Comparison of ENCODE assay signal across 8 cellular contexts in genomic region chr1:43649131-43649477, GRCh38. TPM values are rescaled to one million over a fixed set of nuclear protein-coding genes. Genes with fewer than 3 reads are reported as not detected.
A peak's percentile ranks its signal among the peaks of the same experiment; 100 is the strongest.
DNase-seq lines count a peak whose midpoint lies in the region; FAIRE-seq and TF ChIP-seq lines count a peak whose summit lies in the region.
"Not testable (repeated sequence)": the region's sequence is repeated elsewhere in the genome, so short reads cannot be mapped to it uniquely, and the experiment has no call there.

No MANE protein-coding gene starts in this region.

- not testable (repeated sequence) for H3K36me3 ChIP-seq in BE2C; HUES6 (ENCODE audit: control insufficient read depth, insufficient read depth, low read length); astrocyte (ENCODE audit: insufficient read depth, low read length); neural progenitor cell; stomach smooth muscle (ENCODE audit: control insufficient read depth in 2 of 2, insufficient read depth in 2 of 2, low read length in 2 of 2)
- H3K36me3 ChIP-seq in kidney (ENCODE audit: control insufficient read depth in 1 of 2, insufficient read depth in 2 of 2, low read length in 2 of 2): peaks cover 6 to 10% of the 10 kb centered on the region in 2 donors

- not testable (repeated sequence) for TF ChIP-seq CTCF in BE2C (IDR thresholded peaks at IDR 0.05; ENCODE audit: low read depth, low read length); astrocyte (IDR thresholded peaks at IDR 0.05; ENCODE audit: insufficient read depth, low read depth, low read length); kidney (IDR thresholded peaks at IDR 0.05; ENCODE audit: borderline replicate concordance, extremely low read depth, insufficient read depth); neural progenitor cell (IDR thresholded peaks at IDR 0.05)

- H3K27me3 ChIP-seq in BE2C; HUES6 (ENCODE audit: control insufficient read depth, insufficient read depth, low read length); astrocyte (ENCODE audit: insufficient read depth, low read length); neural progenitor cell; stomach smooth muscle (ENCODE audit: control insufficient read depth in 1 of 2, insufficient read depth in 2 of 2, low read length in 2 of 2): not testable (repeated sequence)

- H3K36me3 Mint-ChIP-seq in T-helper 2 cell treated with Interferon-gamma antibody and Interleukin-4, amounts not matched to agents 5 μg/mL and 100 μg/mL, for 36 hours (ENCODE audit: low read depth): peaks cover 14% of the 10 kb centered on the region
- not testable (repeated sequence) for H3K36me3 Mint-ChIP-seq in astrocyte (ENCODE audit: low read depth, unreplicated experiment); neural progenitor cell

- H3F3A ChIP-seq in neural progenitor cell (ENCODE audit: low read depth): peaks cover 10% of the 10 kb centered on the region

- H3K9me3 Mint-ChIP-seq in T-helper 2 cell treated with Interferon-gamma antibody and Interleukin-4, amounts not matched to agents 5 μg/mL and 100 μg/mL, for 36 hours; astrocyte (ENCODE audit: unreplicated experiment); neural progenitor cell: not testable (repeated sequence)

- not testable (repeated sequence) for H3K27ac ChIP-seq in HUES6 (ENCODE audit: low read depth, low read length)
- H3K27ac ChIP-seq in astrocyte (ENCODE audit: low read depth, low read length) (peak overlapping the region; percentile 93), epithelial cell of prostate (peak overlapping the region; percentile 91), kidney (ENCODE audit: low read depth in 2 of 2, low read length in 2 of 2) (peak overlapping the region; percentile 90 to 99), neural progenitor cell (peak overlapping the region; percentile 7), stomach smooth muscle (ENCODE audit: low read length) (peak overlapping the region; percentile 90)

- intact Hi-C loops in kidney (cut with DNase I): not testable (repeated sequence)

- H4K20me1 ChIP-seq in astrocyte (ENCODE audit: insufficient read depth, low read length) (peaks cover 33% of the 10 kb centered on the region), neural progenitor cell (ENCODE audit: low read depth) (peaks cover 32% of the 10 kb centered on the region)

- not testable (repeated sequence) for H3K27me3 Mint-ChIP-seq in T-helper 2 cell treated with Interferon-gamma antibody and Interleukin-4, amounts not matched to agents 5 μg/mL and 100 μg/mL, for 36 hours (ENCODE audit: low read depth); astrocyte (ENCODE audit: low read depth, unreplicated experiment); neural progenitor cell (ENCODE audit: insufficient read depth, low read depth)

- H3K27ac Mint-ChIP-seq in T-helper 2 cell treated with Interferon-gamma antibody and Interleukin-4, amounts not matched to agents 5 μg/mL and 100 μg/mL, for 36 hours: peak overlapping the region; percentile 96
- H3K27ac Mint-ChIP-seq in astrocyte (ENCODE audit: unreplicated experiment) (peak overlapping the region; percentile 98), neural progenitor cell (peak overlapping the region; percentile 100)

- FAIRE-seq in astrocyte (lab: Jason Lieb, UNC); kidney (lab: Jason Lieb, UNC): not testable (repeated sequence)

- H3K4me3 ChIP-seq in BE2C (ENCODE audit: low read depth, low read length) (peak overlapping the region; percentile 94), HUES6 (ENCODE audit: low read depth, low read length) (peak overlapping the region; percentile 96), astrocyte (ENCODE audit: insufficient read depth, low read depth, low read length) (peak overlapping the region; percentile 97), kidney (ENCODE audit: low read length in 2 of 2) (peak overlapping the region; percentile 93 to 98), neural progenitor cell (peak overlapping the region; percentile 67), stomach smooth muscle (ENCODE audit: low read length in 2 of 2) (peak overlapping the region; percentile 65 to 97)

- not testable (repeated sequence) for DNase-seq in BE2C; T-helper 2 cell treated with Interferon-gamma antibody and Interleukin-4, amounts not matched to agents 5 μg/mL and 100 μg/mL, for 36 hours (ENCODE audit: low spot score); astrocyte (ENCODE audit: low read depth); epithelial cell of prostate (ENCODE audit: low read depth, low spot score); kidney; neural progenitor cell (ENCODE audit: low spot score)

- peaks cover 24% of the 10 kb centered on the region for H3K4me1 Mint-ChIP-seq in T-helper 2 cell treated with Interferon-gamma antibody and Interleukin-4, amounts not matched to agents 5 μg/mL and 100 μg/mL, for 36 hours (ENCODE audit: low read depth)
- peaks cover 20% of the 10 kb centered on the region for H3K4me1 Mint-ChIP-seq in astrocyte (ENCODE audit: low read depth, unreplicated experiment)
- H3K4me1 Mint-ChIP-seq in neural progenitor cell: peaks cover 24% of the 10 kb centered on the region

- not testable (repeated sequence) for H3K9me3 ChIP-seq in BE2C; HUES6 (ENCODE audit: control insufficient read depth, insufficient read depth, low read depth, low read length); astrocyte (ENCODE audit: insufficient read depth, low read depth, low read length); kidney (ENCODE audit: control insufficient read depth in 1 of 2, low read length in 2 of 2); neural progenitor cell (ENCODE audit: low read depth); stomach smooth muscle (ENCODE audit: control insufficient read depth in 2 of 2, low read length in 2 of 2)

- peak overlapping the region; percentile 99 for H3K4me3 Mint-ChIP-seq in T-helper 2 cell treated with Interferon-gamma antibody and Interleukin-4, amounts not matched to agents 5 μg/mL and 100 μg/mL, for 36 hours
- H3K4me3 Mint-ChIP-seq in astrocyte (ENCODE audit: unreplicated experiment) (peak overlapping the region; percentile 100), neural progenitor cell (peak overlapping the region; percentile 100)

- H3K4me2 ChIP-seq in astrocyte (ENCODE audit: low read length) (peak overlapping the region; percentile 95), neural progenitor cell (peak overlapping the region; percentile 85)

- H3K9ac ChIP-seq in HUES6 (ENCODE audit: low read length) (peak overlapping the region; percentile 72), astrocyte (ENCODE audit: low read length) (peak overlapping the region; percentile 88), kidney (ENCODE audit: low read length in 2 of 2) (peak overlapping the region; percentile 63 to 88), stomach smooth muscle (ENCODE audit: low read length in 2 of 2) (peak overlapping the region; percentile 90 to 94)
- not testable (repeated sequence) for H3K9ac ChIP-seq in neural progenitor cell

- H3K79me2 ChIP-seq in astrocyte (ENCODE audit: insufficient read depth, low read length) (peaks cover 37% of the 10 kb centered on the region), neural progenitor cell (ENCODE audit: low read depth) (peaks cover 38% of the 10 kb centered on the region)

- H3K4me1 ChIP-seq in BE2C; kidney (ENCODE audit: control insufficient read depth in 1 of 2, insufficient read depth in 1 of 2, low read depth in 1 of 2, low read length in 2 of 2): not testable (repeated sequence)
- peaks cover 24% of the 10 kb centered on the region for H3K4me1 ChIP-seq in HUES6 (ENCODE audit: control insufficient read depth, insufficient read depth, low read length)
- peaks cover 18% of the 10 kb centered on the region for H3K4me1 ChIP-seq in astrocyte (ENCODE audit: insufficient read depth, low read length)
- peaks cover 15% of the 10 kb centered on the region for H3K4me1 ChIP-seq in neural progenitor cell
- peaks cover 18% of the 10 kb centered on the region for H3K4me1 ChIP-seq in stomach smooth muscle (ENCODE audit: control insufficient read depth, insufficient read depth, low read length)

- H2AFZ ChIP-seq in astrocyte (ENCODE audit: low read depth, low read length): peak overlapping the region; percentile 76
- peak overlapping the region; percentile 57 for H2AFZ ChIP-seq in neural progenitor cell (replicated peaks)

RNA-seq across cellular contexts. Expression of gene KDM4A, which starts 0.8 kb away (rescaled TPM):
- polyA plus RNA-seq in BE2C (2012; ENCODE audit: insufficient read depth, insufficient read length, low read depth): 16.0 TPM
- total RNA-seq in astrocyte (93.5 and 97.5 TPM in 2 replicates), kidney (35.2 TPM), neural progenitor cell (ENCODE audit: low replicate concordance) (58.6 and 64.7 TPM in 2 replicates)
- polyA plus RNA-seq in kidney (ENCODE audit: insufficient read depth, low read depth, low replicate concordance): 11.3 TPM

RNA-seq across cellular contexts. Expression of gene ST3GAL3, which starts 58.2 kb away (rescaled TPM):
- 16.9 TPM for polyA plus RNA-seq in BE2C (2012; ENCODE audit: insufficient read depth, insufficient read length, low read depth)
- total RNA-seq in astrocyte (11.4 and 13.9 TPM in 2 replicates), kidney (21.3 TPM), neural progenitor cell (ENCODE audit: low replicate concordance) (13.6 and 29.7 TPM in 2 replicates)
- polyA plus RNA-seq in kidney (ENCODE audit: insufficient read depth, low read depth, low replicate concordance): 15.3 TPM
